8 cellular contexts compared by ENCODE assay signal in the genomic region with DNA sequence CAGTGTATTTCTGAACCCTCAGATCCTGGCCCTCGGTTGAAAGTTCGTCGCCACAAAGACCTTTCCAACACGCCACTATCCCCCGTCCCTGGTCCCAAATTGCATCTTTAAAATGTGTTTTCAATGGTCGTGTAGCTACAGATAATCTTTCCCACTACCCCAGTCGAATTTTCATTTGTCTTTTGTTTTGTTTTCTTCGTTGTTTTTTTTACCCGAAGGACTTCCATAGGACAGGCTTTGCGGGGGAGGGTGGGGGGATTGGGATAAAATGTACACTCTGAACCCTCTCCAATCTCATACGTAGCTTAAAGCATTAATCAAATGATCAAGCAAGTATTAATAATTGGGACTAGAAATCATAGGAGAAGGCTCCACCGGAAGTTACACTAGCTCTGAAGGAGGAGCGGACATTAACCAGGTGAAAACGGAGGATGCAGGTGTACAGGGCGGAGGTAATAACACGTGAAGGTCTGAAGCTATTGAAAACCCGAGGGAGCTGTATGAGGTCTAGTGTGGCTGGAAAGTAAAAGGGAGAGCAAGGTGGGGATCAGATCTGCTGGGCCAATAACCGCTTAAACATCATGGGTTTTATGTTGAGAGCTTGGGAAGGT. TPM values are rescaled to one million over a fixed set of nuclear protein-coding genes. Genes with fewer than 3 reads are reported as not detected.
A peak's percentile ranks its signal among the peaks of the same experiment; 100 is the strongest.
DNase-seq lines count a peak whose midpoint lies in the region; ATAC-seq, FAIRE-seq and TF ChIP-seq lines count a peak whose summit lies in the region.

No MANE protein-coding gene starts in this region.

- TF ChIP-seq CTCF in C4-2B (conservative IDR thresholded peaks at IDR 0.05): no peak
- no peak for TF ChIP-seq CTCF in fibroblast of the aortic adventitia (IDR thresholded peaks at IDR 0.05; ENCODE audit: insufficient read depth, low read length)

- H3K4me3 ChIP-seq in fibroblast of the aortic adventitia (ENCODE audit: low read depth, low read length): peak overlapping the region; percentile 95
- H3K4me3 ChIP-seq in small intestine (ENCODE audit: low read depth in 1 of 2, low read length in 2 of 2): peak overlapping the region; percentile 36 to 69

- no peaks in the 10 kb centered on the region for H3K9me3 ChIP-seq in small intestine (ENCODE audit: control insufficient read depth, low read depth)

- FAIRE-seq in small intestine (lab: Jason Lieb, UNC): no peak
- FAIRE-seq in frontal cortex (lab: Jason Lieb, UNC): no peak

- ATAC-seq in HG03108 (IDR thresholded peaks at IDR 0.05; ENCODE audit: unreplicated experiment): no peak

- H3K27me3 ChIP-seq in small intestine (ENCODE audit: control insufficient read depth in 2 of 2, insufficient read depth in 2 of 2, low read length in 2 of 2): no peaks in the 10 kb centered on the region

- H3K4me1 ChIP-seq in small intestine (ENCODE audit: control insufficient read depth in 2 of 2, insufficient read depth in 1 of 2, low read depth in 1 of 2, low read length in 1 of 2): peaks cover 0 to under 1% of the 10 kb centered on the region in 2 donors

- DNase-seq in HPDE6-E6E7 (ENCODE audit: extremely low spot score) (peak; percentile 11), SHP77 treated with DMSO at 0.1 percent for 48 hours (lab: John Stamatoyannopoulos, UW) (peak; percentile 28), fibroblast of the aortic adventitia (ENCODE audit: low read depth) (no peak), small intestine (peak; percentile 62), frontal cortex (ENCODE audit: low spot score in 2 of 2) (no peak), SIG-M5 treated with dmso at 0.1 percent for 504 hours (lab: John Stamatoyannopoulos, UW; ENCODE audit: unreplicated experiment) (no peak)

- WGBS in small intestine, 3 donors: 7 to 18% (median 9%) methylated on average over 18 of the region's 18 CpGs

- H3K36me3 ChIP-seq in small intestine (ENCODE audit: control insufficient read depth in 2 of 2, insufficient read depth in 2 of 2, low read length in 2 of 2): peaks cover 0 to 5% of the 10 kb centered on the region in 2 donors

- peak overlapping the region; percentile 98 for H3K27ac ChIP-seq in C4-2B
- peak overlapping the region; percentile 91 to 97 for H3K27ac ChIP-seq in small intestine (ENCODE audit: low read depth in 1 of 2, low read length in 1 of 2)

RNA-seq across cellular contexts. Expression of a gene that starts 32.8 kb away (rescaled TPM):
- total RNA-seq in fibroblast of the aortic adventitia (ENCODE audit: low replicate concordance): 35.6 and 63.1 TPM in 2 replicates
- polyA plus RNA-seq in small intestine: 10 to 100 TPM; 18.6 to 25.7 (median 24.6) TPM
- 166 TPM for total RNA-seq in frontal cortex

Comparison
In these comparisons a context has a peak if more than half of its experiments do, and no peak if none do; other contexts are left out.
1. DNase-seq: peak in HPDE6-E6E7 (single experiment), SHP77 treated with DMSO at 0.1 percent for 48 hours (single experiment) and small intestine (single experiment); none in fibroblast of the aortic adventitia (single experiment), frontal cortex (0 of 2) and SIG-M5 treated with dmso at 0.1 percent for 504 hours (single experiment).